ENCODE assay signal across 15 cellular contexts in the genomic region with DNA sequence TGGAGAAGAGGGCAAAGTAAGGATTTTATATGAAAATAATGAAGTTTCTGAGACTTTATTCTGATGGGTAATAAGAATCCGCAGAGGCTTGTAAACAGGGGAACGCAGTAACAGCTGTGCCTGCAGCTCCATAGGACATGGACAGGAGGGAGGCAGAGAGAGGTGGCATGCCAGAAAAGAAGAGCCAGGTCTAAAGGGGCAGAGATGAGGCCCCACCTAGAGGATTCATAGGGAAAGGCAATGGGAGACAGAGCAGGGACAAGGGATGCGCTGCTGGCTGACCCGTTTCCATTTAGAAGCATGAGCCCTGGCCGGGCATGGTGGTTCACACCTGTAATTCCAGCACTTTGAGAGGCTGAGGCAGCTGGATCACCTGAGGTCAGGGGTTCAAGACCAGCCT.
DNase-seq lines count a peak whose midpoint lies in the region; ATAC-seq, FAIRE-seq and TF ChIP-seq lines count a peak whose summit lies in the region.
"Had no signal": no experiment of that assay in that cellular context is flagged by ENCODE, and none has a peak within 500 bp of the region (broad histone marks: within the 10 kb centered on the region; RNA-seq: fewer than 3 reads in every experiment).

No MANE protein-coding gene starts in this region.

- no peak for FAIRE-seq in frontal cortex (lab: Jason Lieb, UNC)

- no peak overlapping the region for H3K27ac ChIP-seq in WERI-Rb-1
- H3K27ac ChIP-seq: tibial nerve had no signal

- no peaks in the 10 kb centered on the region for H3K27me3 ChIP-seq in WERI-Rb-1 (ENCODE audit: insufficient read depth, low read depth, severe bottlenecking)
- H3K27me3 ChIP-seq: tibial nerve had no signal

- TF ChIP-seq RAD21 in Ishikawa (IDR thresholded peaks at IDR 0.05; ENCODE audit: low read depth): 0 out of 2 replicates have a peak, but pooled peaks have one; percentile 24

- DNase-seq in AG10803 (ENCODE audit: low read depth) (peak; percentile 21), WERI-Rb-1 (peak; percentile 63), iPS-NIHi7 (ENCODE audit: extremely low spot score) (peak; percentile 75), hippocampal formation (lab: John Stamatoyannopoulos, UW) (no peak), frontal cortex (ENCODE audit: low spot score in 2 of 2) (no peak)
- DNase-seq in activated CD8-positive, alpha-beta memory T cell treated with anti-CD3 and anti-CD28 coated beads for 24 hours: no peak
- DNase-seq: activated CD4-positive, alpha-beta T cell treated with anti-CD3 and anti-CD28 coated beads for 48 hours; cerebellar nuclear complex; DMS79 treated with DMSO at 0.1 percent for 48 hours; kidney glomerular epithelial cell; NCI-H774; stimulated activated CD4-positive, alpha-beta T cell treated with anti-CD3 and anti-CD28 coated beads, Interleukin-2, amount 100 ng/mL, for 24 hours had no signal

- peak; percentile 49 for TF ChIP-seq CTCF in AG10803 (conservative IDR thresholded peaks at IDR 0.05; ENCODE audit: low read length)
- TF ChIP-seq CTCF in WERI-Rb-1 (IDR thresholded peaks at IDR 0.05; ENCODE audit: low read depth, low read length): peak; percentile 87

- ATAC-seq in GM19351 (IDR thresholded peaks at IDR 0.05; ENCODE audit: unreplicated experiment): no peak

- H3K9me3 ChIP-seq in WERI-Rb-1 (ENCODE audit: severe bottlenecking): peaks cover 6% of the 10 kb centered on the region

- H3K4me3 ChIP-seq in AG10803 (ENCODE audit: low read length) (no peak overlapping the region), WERI-Rb-1 (ENCODE audit: low read depth, low read length) (no peak overlapping the region)
- H3K4me3 ChIP-seq: tibial nerve had no signal

- H3K36me3 ChIP-seq in WERI-Rb-1: no peaks in the 10 kb centered on the region
- H3K36me3 ChIP-seq: tibial nerve had no signal

- no peak for TF ChIP-seq EP300 in Ishikawa (IDR thresholded peaks at IDR 0.05; ENCODE audit: borderline replicate concordance)

TF ChIP-seq in Ishikawa, 13 proteins besides CTCF, POLR2A, EP300 and RAD21:
- no peak for TF ChIP-seq ZBTB7A (IDR thresholded peaks at IDR 0.05; ENCODE audit: low read depth)
- TF ChIP-seq TEAD4 (IDR thresholded peaks at IDR 0.05): no peak
- TF ChIP-seq TAF1 (IDR thresholded peaks at IDR 0.05; ENCODE audit: low read depth): no peak
- TF ChIP-seq YY1 (IDR thresholded peaks at IDR 0.05; ENCODE audit: low read depth): no peak
- no peak for TF ChIP-seq CREB1 (IDR thresholded peaks at IDR 0.05; ENCODE audit: low read depth)
- TF ChIP-seq, protein P1, sequence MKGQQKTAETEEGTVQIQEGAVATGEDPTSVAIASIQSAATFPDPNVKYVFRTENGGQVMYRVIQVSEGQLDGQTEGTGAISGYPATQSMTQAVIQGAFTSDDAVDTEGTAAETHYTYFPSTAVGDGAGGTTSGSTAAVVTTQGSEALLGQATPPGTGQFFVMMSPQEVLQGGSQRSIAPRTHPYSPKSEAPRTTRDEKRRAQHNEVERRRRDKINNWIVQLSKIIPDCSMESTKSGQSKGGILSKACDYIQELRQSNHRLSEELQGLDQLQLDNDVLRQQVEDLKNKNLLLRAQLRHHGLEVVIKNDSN (IDR thresholded peaks at IDR 0.05): no peak
- TF ChIP-seq TCF12 (IDR thresholded peaks at IDR 0.05; ENCODE audit: low read depth): no peak
- no peak for TF ChIP-seq EGR1 (IDR thresholded peaks at IDR 0.05)
- TF ChIP-seq, protein P2, sequence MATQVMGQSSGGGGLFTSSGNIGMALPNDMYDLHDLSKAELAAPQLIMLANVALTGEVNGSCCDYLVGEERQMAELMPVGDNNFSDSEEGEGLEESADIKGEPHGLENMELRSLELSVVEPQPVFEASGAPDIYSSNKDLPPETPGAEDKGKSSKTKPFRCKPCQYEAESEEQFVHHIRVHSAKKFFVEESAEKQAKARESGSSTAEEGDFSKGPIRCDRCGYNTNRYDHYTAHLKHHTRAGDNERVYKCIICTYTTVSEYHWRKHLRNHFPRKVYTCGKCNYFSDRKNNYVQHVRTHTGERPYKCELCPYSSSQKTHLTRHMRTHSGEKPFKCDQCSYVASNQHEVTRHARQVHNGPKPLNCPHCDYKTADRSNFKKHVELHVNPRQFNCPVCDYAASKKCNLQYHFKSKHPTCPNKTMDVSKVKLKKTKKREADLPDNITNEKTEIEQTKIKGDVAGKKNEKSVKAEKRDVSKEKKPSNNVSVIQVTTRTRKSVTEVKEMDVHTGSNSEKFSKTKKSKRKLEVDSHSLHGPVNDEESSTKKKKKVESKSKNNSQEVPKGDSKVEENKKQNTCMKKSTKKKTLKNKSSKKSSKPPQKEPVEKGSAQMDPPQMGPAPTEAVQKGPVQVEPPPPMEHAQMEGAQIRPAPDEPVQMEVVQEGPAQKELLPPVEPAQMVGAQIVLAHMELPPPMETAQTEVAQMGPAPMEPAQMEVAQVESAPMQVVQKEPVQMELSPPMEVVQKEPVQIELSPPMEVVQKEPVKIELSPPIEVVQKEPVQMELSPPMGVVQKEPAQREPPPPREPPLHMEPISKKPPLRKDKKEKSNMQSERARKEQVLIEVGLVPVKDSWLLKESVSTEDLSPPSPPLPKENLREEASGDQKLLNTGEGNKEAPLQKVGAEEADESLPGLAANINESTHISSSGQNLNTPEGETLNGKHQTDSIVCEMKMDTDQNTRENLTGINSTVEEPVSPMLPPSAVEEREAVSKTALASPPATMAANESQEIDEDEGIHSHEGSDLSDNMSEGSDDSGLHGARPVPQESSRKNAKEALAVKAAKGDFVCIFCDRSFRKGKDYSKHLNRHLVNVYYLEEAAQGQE (IDR thresholded peaks at IDR 0.05; ENCODE audit: low read depth): no peak
- TF ChIP-seq, protein P3, sequence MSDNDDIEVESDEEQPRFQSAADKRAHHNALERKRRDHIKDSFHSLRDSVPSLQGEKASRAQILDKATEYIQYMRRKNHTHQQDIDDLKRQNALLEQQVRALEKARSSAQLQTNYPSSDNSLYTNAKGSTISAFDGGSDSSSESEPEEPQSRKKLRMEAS (IDR thresholded peaks at IDR 0.05): no peak
TF ChIP-seq in Ishikawa: peak in this region for 0.

Comparison
In these comparisons a context has a peak if more than half of its experiments do, and no peak if none do; other contexts are left out.
1. DNase-seq: peak in AG10803 (single experiment), WERI-Rb-1 (single experiment) and iPS-NIHi7 (single experiment); none in activated CD8-positive, alpha-beta memory T cell treated with anti-CD3 and anti-CD28 coated beads for 24 hours (single experiment), hippocampal formation (0 of 2) and frontal cortex (0 of 2).